Comparison of ENCODE assay signal across 18 cellular contexts in the genomic region with DNA sequence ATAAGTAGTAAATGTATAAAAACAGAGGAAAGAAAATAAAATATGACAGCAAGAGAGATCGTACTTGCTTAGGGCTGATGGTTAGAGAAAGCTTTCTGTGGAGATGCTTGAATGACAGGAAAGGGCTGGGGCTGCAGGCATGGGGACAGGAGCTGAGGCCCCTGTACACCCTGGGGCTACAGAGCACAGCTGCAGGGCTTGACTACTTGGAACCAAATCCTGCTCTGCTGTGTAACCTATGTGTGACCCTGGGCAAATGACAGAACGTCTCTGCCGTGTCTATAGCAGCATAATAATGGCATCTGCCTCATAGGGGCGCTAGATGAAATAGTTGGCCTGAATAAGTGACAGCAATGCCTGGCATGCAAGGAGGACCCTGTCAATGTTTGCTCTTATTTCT.
DNase-seq lines count a peak whose midpoint lies in the region; ATAC-seq and TF ChIP-seq lines count a peak whose summit lies in the region.
"Had no signal": no experiment of that assay in that cellular context is flagged by ENCODE, and none has a peak within 500 bp of the region (broad histone marks: within the 10 kb centered on the region; RNA-seq: fewer than 3 reads in every experiment).

No MANE protein-coding gene starts in this region.

- no peak for TF ChIP-seq POLR2A in uterus (IDR thresholded peaks at IDR 0.05)

- H2AFZ ChIP-seq in neural progenitor cell (replicated peaks) = no peak overlapping the region
- H2AFZ ChIP-seq: GM23248 had no signal

- H3K4me1 Mint-ChIP-seq in neural progenitor cell = peaks cover 9% of the 10 kb centered on the region
- H3K4me1 Mint-ChIP-seq: CD8-positive, alpha-beta memory T cell; IgD-negative memory B cell had no signal

- no peaks in the 10 kb centered on the region for H3K79me2 ChIP-seq in neural progenitor cell (ENCODE audit: low read depth)

- H3K4me3 Mint-ChIP-seq in neural progenitor cell = no peak overlapping the region
- H3K4me3 Mint-ChIP-seq: CD8-positive, alpha-beta memory T cell; IgD-negative memory B cell had no signal

- H3F3A ChIP-seq in neural progenitor cell (ENCODE audit: low read depth) = no peaks in the 10 kb centered on the region

- TF ChIP-seq CTCF in neural progenitor cell (IDR thresholded peaks at IDR 0.05) = peak; percentile 5
- TF ChIP-seq CTCF in uterus (IDR thresholded peaks at IDR 0.05) = no peak

- H3K9me3 ChIP-seq in SJCRH30 (replicated peaks) = no peaks in the 10 kb centered on the region
- H3K9me3 ChIP-seq in neural progenitor cell (ENCODE audit: low read depth) = no peaks in the 10 kb centered on the region
- no peaks in the 10 kb centered on the region for H3K9me3 ChIP-seq in uterus

- H3K27ac ChIP-seq in SJCRH30 (no peak overlapping the region), neural progenitor cell (no peak overlapping the region), uterus (no peak overlapping the region)
- H3K27ac ChIP-seq: BLaER1, GM23248 had no signal

- no peaks in the 10 kb centered on the region for H3K36me3 Mint-ChIP-seq in neural progenitor cell

- peaks cover 6% of the 10 kb centered on the region for H3K27me3 Mint-ChIP-seq in neural progenitor cell (ENCODE audit: insufficient read depth, low read depth)
- H3K27me3 Mint-ChIP-seq: IgD-negative memory B cell had no signal

- no peak overlapping the region for H3K27ac Mint-ChIP-seq in neural progenitor cell
- H3K27ac Mint-ChIP-seq: CD8-positive, alpha-beta memory T cell had no signal

- H3K27me3 ChIP-seq in SJCRH30 = no peaks in the 10 kb centered on the region
- no peaks in the 10 kb centered on the region for H3K27me3 ChIP-seq in neural progenitor cell
- no peaks in the 10 kb centered on the region for H3K27me3 ChIP-seq in uterus
- H3K27me3 ChIP-seq: BLaER1 had no signal

- H3K9ac ChIP-seq in neural progenitor cell = no peak overlapping the region
- H3K9ac ChIP-seq: BLaER1, GM23248 had no signal

- no peak overlapping the region for H3K4me2 ChIP-seq in neural progenitor cell
- H3K4me2 ChIP-seq: BLaER1 had no signal

- ATAC-seq in left ventricle myocardium superior (no peak), HG03097 (IDR thresholded peaks at IDR 0.05; ENCODE audit: low FRiP score, unreplicated experiment) (no peak)
- ATAC-seq: HepG2 had no signal

- H3K4me1 ChIP-seq in SJCRH30 (peaks cover 11% of the 10 kb centered on the region), neural progenitor cell (no peaks in the 10 kb centered on the region), uterus (no peaks in the 10 kb centered on the region)
- H3K4me1 ChIP-seq: BLaER1 had no signal

- intact Hi-C loops in cardiac septum (cut with DNase I) (no loop called here), left ventricle myocardium superior (cut with micrococcal nuclease) (no loop called here), uterus (cut with DNase I; ENCODE audit: low total_unique reads) (no loop called here)

- H4K20me1 ChIP-seq in neural progenitor cell (ENCODE audit: low read depth) = no peaks in the 10 kb centered on the region
- H4K20me1 ChIP-seq: BLaER1 had no signal

- H3K4me3 ChIP-seq in SJCRH30 (no peak overlapping the region), neural progenitor cell (no peak overlapping the region), uterus (no peak overlapping the region)
- H3K4me3 ChIP-seq: BLaER1, GM23248 had no signal

- H3K9me3 Mint-ChIP-seq in neural progenitor cell = peaks cover 16% of the 10 kb centered on the region

- no peaks in the 10 kb centered on the region for H3K36me3 ChIP-seq in SJCRH30
- no peaks in the 10 kb centered on the region for H3K36me3 ChIP-seq in neural progenitor cell
- H3K36me3 ChIP-seq in uterus = no peaks in the 10 kb centered on the region
- H3K36me3 ChIP-seq: BLaER1 had no signal

- DNase-seq in cardiac septum (ENCODE audit: low spot score) = peak; percentile 22
- DNase-seq in left ventricle myocardium superior = no peak
- DNase-seq in SJCRH30 = peak; percentile 77 to 86
- DNase-seq in neural progenitor cell (ENCODE audit: low spot score) = no peak
- DNase-seq in uterus = no peak
- no peak for DNase-seq in cerebellar cortex (ENCODE audit: low spot score)
- DNase-seq: 8988T; CD8-positive, alpha-beta memory T cell; COR-L47; DMS 273 treated with DMSO at 0.1 percent for 48 hours; DMS53; DND-41; GM23248; H7 had no signal

Comparison
In these comparisons a context has a peak if more than half of its experiments do, and no peak if none do; other contexts are left out.
1. DNase-seq: peak in cardiac septum (single experiment) and SJCRH30 (2 of 2); none in left ventricle myocardium superior (single experiment), neural progenitor cell (single experiment), uterus (0 of 2) and cerebellar cortex (single experiment).